In genomic region chr14:61456720-61457119, GRCh38 we compare ENCODE assay signal across 8 cellular contexts.
DNase-seq lines count a peak whose midpoint lies in the region; ATAC-seq, FAIRE-seq and TF ChIP-seq lines count a peak whose summit lies in the region.

No MANE protein-coding gene starts in this region.

- in situ Hi-C loops in GM13977 (cut with MboI; ENCODE audit: low pct_unique_long_range_greater_than_20kb, low sequenced_read_pairs, unreplicated experiment) = loop anchor here (10.0 kb wide), 2 partner anchors 378 to 668 kb away; no protein-coding TSS in a partner anchor

- H3K27ac ChIP-seq in 22Rv1 = no peak overlapping the region

- intact Hi-C loops in activated B cell treated with CpG ODN at 0.5 μM for 24 hours (cut with micrococcal nuclease) = loop anchor here (1.0 kb wide), 3 partner anchors 159 to 671 kb away; no protein-coding TSS in a partner anchor

- H3K27me3 ChIP-seq in bronchial epithelial cell (ENCODE audit: control insufficient read depth, insufficient read depth, low read length) = no peaks in the 10 kb centered on the region

- TF ChIP-seq CTCF in 22Rv1 (IDR thresholded peaks at IDR 0.05) (peak; percentile 95), GM13977 (IDR thresholded peaks at IDR 0.05; ENCODE audit: extremely low read depth, insufficient read depth, missing control alignments) (peak; percentile 81), activated B cell treated with CpG ODN at 0.5 μM for 24 hours (IDR thresholded peaks at IDR 0.05) (no peak), bronchial epithelial cell (IDR thresholded peaks at IDR 0.05; ENCODE audit: insufficient read depth, low read length, severe bottlenecking) (peak; percentile 77)

- peak; percentile 65 for DNase-seq in GM13977 (ENCODE audit: low spot score)
- peak; percentile 88 for DNase-seq in NCI-H2171 treated with DMSO at 0.1 percent for 48 hours (lab: John Stamatoyannopoulos, UW)
- DNase-seq in activated B cell treated with CpG ODN at 0.5 μM for 24 hours = peak; percentile 55
- peak; percentile 58 for DNase-seq in bronchial epithelial cell (ENCODE audit: low read depth)
- peak; percentile 79 for DNase-seq in kidney tubule cell (ENCODE audit: low spot score)
- peak; percentile 58 to 76 (median 67) for DNase-seq in stimulated activated CD4-positive, alpha-beta T cell treated with anti-CD3 and anti-CD28 coated beads, TNF-alpha, amount 100 ng/mL, for 1 hour (ENCODE audit: low read depth in 3 of 3, low spot score in 1 of 3)

- H3K27me3 Mint-ChIP-seq in activated B cell treated with CpG ODN at 0.5 μM for 24 hours = no peaks in the 10 kb centered on the region

- CTCF ChIA-PET in activated B cell treated with CpG ODN at 0.5 μM for 24 hours (lab: Charles Lee) = interaction anchor here (1.3 to 8.9 kb wide), 4 partner anchors 273 to 670 kb away, joined by 3 to 123 read pairs (median 6); no protein-coding TSS in a partner anchor

- H3K36me3 ChIP-seq in bronchial epithelial cell (ENCODE audit: control insufficient read depth, insufficient read depth, low read length) = peaks cover 13% of the 10 kb centered on the region

- FAIRE-seq in bronchial epithelial cell (lab: Jason Lieb, UNC) = no peak

- no peak overlapping the region for H3K27ac Mint-ChIP-seq in activated B cell treated with CpG ODN at 0.5 μM for 24 hours

- H3K36me3 Mint-ChIP-seq in activated B cell treated with CpG ODN at 0.5 μM for 24 hours (ENCODE audit: low read depth) = no peaks in the 10 kb centered on the region

- H3K9me3 Mint-ChIP-seq in activated B cell treated with CpG ODN at 0.5 μM for 24 hours = peaks cover 2% of the 10 kb centered on the region

- no peak overlapping the region for H3K4me3 ChIP-seq in bronchial epithelial cell (ENCODE audit: low read depth, low read length)

- H3K4me1 Mint-ChIP-seq in activated B cell treated with CpG ODN at 0.5 μM for 24 hours = peaks cover 9% of the 10 kb centered on the region

- ATAC-seq in HG03045 (IDR thresholded peaks at IDR 0.05; ENCODE audit: unreplicated experiment) (peak; percentile 81), activated B cell treated with CpG ODN at 0.5 μM for 24 hours (ENCODE audit: low read depth) (peak; percentile 89)

- POLR2A ChIA-PET in activated B cell treated with CpG ODN at 0.5 μM for 24 hours (lab: Charles Lee) = no interaction called here

- H3K4me3 Mint-ChIP-seq in activated B cell treated with CpG ODN at 0.5 μM for 24 hours = no peak overlapping the region
